ENCODE assay signal across 16 cellular contexts in genomic region chr5:40160435-40160834, GRCh38.
DNase-seq lines count a peak whose midpoint lies in the region; ATAC-seq and TF ChIP-seq lines count a peak whose summit lies in the region.
"Had no signal": no experiment of that assay in that cellular context is flagged by ENCODE, and none has a peak within 500 bp of the region (broad histone marks: within the 10 kb centered on the region; RNA-seq: fewer than 3 reads in every experiment).

No MANE protein-coding gene starts in this region.

- no peak overlapping the region for H2BK5ac ChIP-seq in neuronal stem cell (ENCODE audit: low read length)

- H4K91ac ChIP-seq in neuronal stem cell (ENCODE audit: low read depth, low read length, poor library complexity), result no peak overlapping the region

- no peak overlapping the region for H2BK15ac ChIP-seq in neuronal stem cell (ENCODE audit: low read length)

- H3K4me3 Mint-ChIP-seq in Caco-2 (ENCODE audit: unreplicated experiment), result no peak overlapping the region
- H3K4me3 Mint-ChIP-seq: CD14-positive monocyte; CD8-positive, alpha-beta T cell had no signal

- peak overlapping the region; percentile 56 for H3K14ac ChIP-seq in neuronal stem cell (ENCODE audit: low read length)

- H3K23ac ChIP-seq in neuronal stem cell (ENCODE audit: low read depth, low read length, poor library complexity), result no peak overlapping the region

- no peaks in the 10 kb centered on the region for H3K27me3 ChIP-seq in neuronal stem cell (ENCODE audit: control insufficient read depth in 3 of 3, insufficient read depth in 3 of 3, low read depth in 1 of 3, low read length in 3 of 3)
- H3K27me3 ChIP-seq in Caco-2 (replicated peaks; ENCODE audit: control insufficient read depth, insufficient read depth, low read length), result no peaks in the 10 kb centered on the region
- H3K27me3 ChIP-seq in gastrocnemius medialis, result no peaks in the 10 kb centered on the region
- H3K27me3 ChIP-seq: BLaER1 had no signal

- DNase-seq in EH (ENCODE audit: low read depth) (peak; percentile 40), HT1080 (ENCODE audit: low read depth) (peak; percentile 10), dermis blood vessel endothelial cell (peak; percentile 22), neuronal stem cell (ENCODE audit: low spot score) (no peak), Caco-2 (no peak), gastrocnemius medialis (no peak)
- DNase-seq: 8988T; CD8-positive, alpha-beta T cell; COR-L47; HCEC 1CT had no signal

- no peak overlapping the region for H2BK120ac ChIP-seq in neuronal stem cell (ENCODE audit: low read depth, low read length)

- no peak for TF ChIP-seq POLR2A in gastrocnemius medialis (IDR thresholded peaks at IDR 0.05)

- no peaks in the 10 kb centered on the region for H3K79me1 ChIP-seq in neuronal stem cell (ENCODE audit: low read depth, low read length)

- BruUV-seq in Caco-2 (replicated peaks; lab: Mats Ljungman, UMichigan), result no TSS peak

- H3K4me1 ChIP-seq in neuronal stem cell (ENCODE audit: control insufficient read depth in 2 of 2, insufficient read depth in 1 of 2, low read depth in 1 of 2, low read length in 2 of 2) (no peaks in the 10 kb centered on the region), Caco-2 (no peaks in the 10 kb centered on the region), gastrocnemius medialis (no peaks in the 10 kb centered on the region)

- TF ChIP-seq CTCF in Caco-2 (IDR thresholded peaks at IDR 0.05; ENCODE audit: insufficient read depth in 1 of 2, low read depth in 1 of 2, low read length in 1 of 2, severe bottlenecking in 1 of 2, unreplicated experiment in 1 of 2) (no peak), gastrocnemius medialis (IDR thresholded peaks at IDR 0.05 in 4 of 5, conservative IDR thresholded peaks at IDR 0.05 in 1 of 5) (no peak)

- H3K9me3 ChIP-seq in neuronal stem cell (replicated peaks in 1 of 2; ENCODE audit: control insufficient read depth in 2 of 2, insufficient read depth in 1 of 2, low read depth in 1 of 2, low read length in 2 of 2), result no peaks in the 10 kb centered on the region
- no peaks in the 10 kb centered on the region for H3K9me3 ChIP-seq in Caco-2
- H3K9me3 ChIP-seq in gastrocnemius medialis, result no peaks in the 10 kb centered on the region
- H3K9me3 ChIP-seq: BLaER1 had no signal

- H3K36me3 ChIP-seq in neuronal stem cell (replicated peaks in 1 of 2; ENCODE audit: control insufficient read depth in 2 of 2, insufficient read depth in 2 of 2, low read length in 2 of 2) (no peaks in the 10 kb centered on the region), Caco-2 (ENCODE audit: control insufficient read depth, insufficient read depth, low read length) (no peaks in the 10 kb centered on the region), gastrocnemius medialis (no peaks in the 10 kb centered on the region)
- H3K36me3 ChIP-seq: BLaER1 had no signal

- no peak overlapping the region for H2AK5ac ChIP-seq in neuronal stem cell (ENCODE audit: low read depth, low read length)

- no peak overlapping the region for H4K8ac ChIP-seq in neuronal stem cell (ENCODE audit: low read depth, low read length)

- ATAC-seq in gastrocnemius medialis (no peak), HG03135 (IDR thresholded peaks at IDR 0.05; ENCODE audit: unreplicated experiment) (no peak)
- ATAC-seq in activated CD4-positive, CD25-positive, alpha-beta regulatory T cell treated with anti-CD3 and anti-CD28 coated beads, Interleukin-2, amount 50 U/mL, for 24 hours, result no peak
- ATAC-seq: CD8-positive, alpha-beta T cell; GM12878 had no signal

- no peak overlapping the region for H3K9ac ChIP-seq in neuronal stem cell (ENCODE audit: low read depth, low read length, poor library complexity)
- H3K9ac ChIP-seq: BLaER1, KMS-11 had no signal

- CTCF ChIA-PET in Caco-2 (lab: Charles Lee), result no interaction called here

- WGBS in neuronal stem cell (ENCODE audit: extremely low coverage in 2 of 2, insufficient read length in 2 of 2, insufficient replicate concordance in 1 of 2), 2 donors, result no CpG with 5 or more reads among the region's 7 CpGs

- H3K4me3 ChIP-seq in neuronal stem cell (ENCODE audit: low read length in 2 of 2) (no peak overlapping the region), Caco-2 (ENCODE audit: low read depth, low read length) (no peak overlapping the region), gastrocnemius medialis (no peak overlapping the region)
- H3K4me3 ChIP-seq: BLaER1, GM12878 had no signal

- no peaks in the 10 kb centered on the region for H3K36me3 Mint-ChIP-seq in Caco-2 (ENCODE audit: insufficient read depth, unreplicated experiment)
- H3K36me3 Mint-ChIP-seq: CD14-positive monocyte; CD8-positive, alpha-beta T cell had no signal

- intact Hi-C loops in Caco-2 (cut with micrococcal nuclease; ENCODE audit: unreplicated experiment), result no loop called here
- intact Hi-C loops in gastrocnemius medialis (cut with DNase I; ENCODE audit: low total_unique reads), result no loop called here

- no peaks in the 10 kb centered on the region for H3K4me1 Mint-ChIP-seq in Caco-2 (ENCODE audit: low read depth, unreplicated experiment)
- H3K4me1 Mint-ChIP-seq: CD14-positive monocyte had no signal

- no peak overlapping the region for H2BK12ac ChIP-seq in neuronal stem cell (ENCODE audit: low read length)

- peaks cover 2% of the 10 kb centered on the region for H3K27me3 Mint-ChIP-seq in Caco-2 (ENCODE audit: insufficient read depth, unreplicated experiment)

- H3K27ac Mint-ChIP-seq in Caco-2 (ENCODE audit: unreplicated experiment), result no peak overlapping the region
- H3K27ac Mint-ChIP-seq: CD14-positive monocyte; CD8-positive, alpha-beta T cell had no signal

- POLR2A ChIA-PET in Caco-2 (lab: Charles Lee), result no interaction called here

- H3K27ac ChIP-seq in neuronal stem cell (replicated peaks; ENCODE audit: low read length), result no peak overlapping the region
- no peak overlapping the region for H3K27ac ChIP-seq in gastrocnemius medialis
- H3K27ac ChIP-seq: BLaER1, KMS-11 had no signal

- no peak overlapping the region for H2AFZ ChIP-seq in neuronal stem cell (ENCODE audit: low read length)

- no peak overlapping the region for H3K4me2 ChIP-seq in neuronal stem cell (ENCODE audit: insufficient read depth, low read length, poor library complexity, severe bottlenecking)
- H3K4me2 ChIP-seq: BLaER1, KMS-11 had no signal

- H3K18ac ChIP-seq in neuronal stem cell (ENCODE audit: low read length), result no peak overlapping the region

- in situ Hi-C loops in gastrocnemius medialis (cut with MboI; ENCODE audit: low sequenced_read_pairs in 4 of 4), result no loop called here

- H3K9me3 Mint-ChIP-seq in Caco-2 (ENCODE audit: unreplicated experiment), result no peaks in the 10 kb centered on the region
- H3K9me3 Mint-ChIP-seq: CD8-positive, alpha-beta T cell had no signal

- no peak overlapping the region for H3K4ac ChIP-seq in neuronal stem cell (ENCODE audit: low read length)

Comparison
In these comparisons a context has a peak if more than half of its experiments do, and no peak if none do; other contexts are left out.
1. DNase-seq: peak in EH (single experiment), HT1080 (single experiment) and dermis blood vessel endothelial cell (single experiment); none in neuronal stem cell (single experiment), Caco-2 (0 of 2) and gastrocnemius medialis (0 of 2).